In genomic region chrX:41449615-41450014, GRCh38 we compare ENCODE assay signal across 8 cellular contexts. TPM values are rescaled to one million over a fixed set of nuclear protein-coding genes. Genes with fewer than 3 reads are reported as not detected.
DNase-seq lines count a peak whose midpoint lies in the region; ATAC-seq and TF ChIP-seq lines count a peak whose summit lies in the region.

No MANE protein-coding gene starts in this region.

- H3K4me1 ChIP-seq in BE2C (no peaks in the 10 kb centered on the region), HEK293 (ENCODE audit: control insufficient read depth, insufficient read depth, low read length) (peaks cover 17% of the 10 kb centered on the region), left ventricle myocardium inferior (peaks cover 18% of the 10 kb centered on the region), aorta (ENCODE audit: control insufficient read depth in 1 of 2, insufficient read depth in 2 of 2, low read length in 2 of 2) (no peaks in the 10 kb centered on the region)

- DNase-seq in BE2C, result no peak
- DNase-seq in left ventricle myocardium inferior, result no peak
- no peak for DNase-seq in aorta

- H3K27me3 ChIP-seq in BE2C, result no peaks in the 10 kb centered on the region
- H3K27me3 ChIP-seq in left ventricle myocardium inferior (ENCODE audit: low read depth), result no peaks in the 10 kb centered on the region
- no peaks in the 10 kb centered on the region for H3K27me3 ChIP-seq in aorta (ENCODE audit: control insufficient read depth in 1 of 2, insufficient read depth in 2 of 2, low read length in 1 of 2)

- H3K36me3 ChIP-seq in BE2C, result no peaks in the 10 kb centered on the region
- no peaks in the 10 kb centered on the region for H3K36me3 ChIP-seq in HEK293 (ENCODE audit: control insufficient read depth in 2 of 2, insufficient read depth in 1 of 2, low read length in 2 of 2)
- H3K36me3 ChIP-seq in left ventricle myocardium inferior, result no peaks in the 10 kb centered on the region
- no peaks in the 10 kb centered on the region for H3K36me3 ChIP-seq in aorta (ENCODE audit: control insufficient read depth in 1 of 2, insufficient read depth in 2 of 2, low read length in 1 of 2)

- H3K9me3 ChIP-seq in BE2C, result no peaks in the 10 kb centered on the region
- H3K9me3 ChIP-seq in HEK293 (ENCODE audit: control insufficient read depth, insufficient read depth, low read depth, low read length), result peaks cover 2% of the 10 kb centered on the region; the same call in 1 of the 2 replicates
- no peaks in the 10 kb centered on the region for H3K9me3 ChIP-seq in left ventricle myocardium inferior (replicated peaks)
- H3K9me3 ChIP-seq in aorta (ENCODE audit: control insufficient read depth, low read length), result no peaks in the 10 kb centered on the region

- intact Hi-C loops in left ventricle myocardium inferior (cut with micrococcal nuclease), result no loop called here
- intact Hi-C loops in aorta (cut with DNase I), result loop anchor here (10.0 kb wide), 2 partner anchors 95 to 105 kb away; no protein-coding TSS in a partner anchor

- POLR2A ChIA-PET in HEK293 (lab: Yijun Ruan, JAX), result interaction anchor here (2.8 kb wide), 1 partner anchor 116 kb away, joined by 18 read pairs; the partner anchor contains the start of gene DDX3X

- no peak for TF ChIP-seq CTCF in BE2C (IDR thresholded peaks at IDR 0.05; ENCODE audit: low read depth, low read length)
- no peak for TF ChIP-seq CTCF in HEK293 (tag by site-specific recombination; IDR thresholded peaks at IDR 0.05)
- TF ChIP-seq CTCF in left ventricle myocardium inferior (IDR thresholded peaks at IDR 0.05; ENCODE audit: borderline replicate concordance), result no peak

- peak overlapping the region; percentile 51 for H3K27ac ChIP-seq in HEK293 (ENCODE audit: extremely low read depth, low read depth, low read length)
- H3K27ac ChIP-seq in left ventricle myocardium inferior (replicated peaks), result peak overlapping the region; percentile 75
- H3K27ac ChIP-seq in aorta (ENCODE audit: low read depth in 1 of 2, low read length in 2 of 2), result peak overlapping the region in 1 of 2 donors; percentile 64

- peak; percentile 84 for ATAC-seq in SK-N-SH treated with all-trans-retinoic acid at 6 μM for 48 hours
- peak; percentile 58 for ATAC-seq in aorta (ENCODE audit: low FRiP score)
- ATAC-seq in HG02852 (IDR thresholded peaks at IDR 0.05; ENCODE audit: unreplicated experiment), result no peak
- no peak for ATAC-seq in HG03196 (IDR thresholded peaks at IDR 0.05; ENCODE audit: unreplicated experiment)
- ATAC-seq in HG02642 (IDR thresholded peaks at IDR 0.05; ENCODE audit: poor library complexity, unreplicated experiment), result no peak

- CTCF ChIA-PET in HEK293 (lab: Yijun Ruan, JAX), result no interaction called here

- WGBS in aorta, 2 donors, result 1 to 38% methylated on average over 8 of the region's 8 CpGs

- H3K4me3 ChIP-seq in BE2C (ENCODE audit: low read depth, low read length), result peak overlapping the region; percentile 43
- H3K4me3 ChIP-seq in HEK293 (ENCODE audit: low read depth, low read length), result peak overlapping the region; percentile 12; the same call in 1 of the 2 replicates
- H3K4me3 ChIP-seq in left ventricle myocardium inferior, result peak overlapping the region; percentile 41
- H3K4me3 ChIP-seq in aorta (ENCODE audit: low read length in 2 of 2), result no peak overlapping the region

TF ChIP-seq in HEK293, 187 proteins besides CTCF, POLR2A, EP300 and RAD21 (continues in another document):
- TF ChIP-seq ZNF174 (tag by site-specific recombination; IDR thresholded peaks at IDR 0.05) (no peak), ZNF184 (tag by site-specific recombination; IDR thresholded peaks at IDR 0.05) (peak; percentile 57; the same call in 1 of the 2 replicates), ZNF23 (tag by site-specific recombination; IDR thresholded peaks at IDR 0.05; ENCODE audit: borderline replicate concordance) (no peak), ZNF404 (tag by site-specific recombination; IDR thresholded peaks at IDR 0.05) (no peak), ZNF843 (tag by site-specific recombination; IDR thresholded peaks at IDR 0.05) (0 out of 2 replicates have a peak, but pooled peaks have one; percentile 26), ZXDB (tag by site-specific recombination; IDR thresholded peaks at IDR 0.05) (peak; percentile 63; the same call in 1 of the 2 replicates), PRDM1 (tag by site-specific recombination; IDR thresholded peaks at IDR 0.05) (peak; percentile 70), ZBTB20 (tag by site-specific recombination; IDR thresholded peaks at IDR 0.05) (0 out of 2 replicates have a peak, but pooled peaks have one; percentile 14), GLIS1 (tag by site-specific recombination; IDR thresholded peaks at IDR 0.05) (peak; percentile 49; the same call in 1 of the 2 replicates), ZBTB17 (tag by site-specific recombination; IDR thresholded peaks at IDR 0.05) (peak; percentile 79), OSR2 (tag by site-specific recombination; IDR thresholded peaks at IDR 0.05) (peak; percentile 55; the same call in 1 of the 2 replicates)
- TF ChIP-seq, protein P1, sequence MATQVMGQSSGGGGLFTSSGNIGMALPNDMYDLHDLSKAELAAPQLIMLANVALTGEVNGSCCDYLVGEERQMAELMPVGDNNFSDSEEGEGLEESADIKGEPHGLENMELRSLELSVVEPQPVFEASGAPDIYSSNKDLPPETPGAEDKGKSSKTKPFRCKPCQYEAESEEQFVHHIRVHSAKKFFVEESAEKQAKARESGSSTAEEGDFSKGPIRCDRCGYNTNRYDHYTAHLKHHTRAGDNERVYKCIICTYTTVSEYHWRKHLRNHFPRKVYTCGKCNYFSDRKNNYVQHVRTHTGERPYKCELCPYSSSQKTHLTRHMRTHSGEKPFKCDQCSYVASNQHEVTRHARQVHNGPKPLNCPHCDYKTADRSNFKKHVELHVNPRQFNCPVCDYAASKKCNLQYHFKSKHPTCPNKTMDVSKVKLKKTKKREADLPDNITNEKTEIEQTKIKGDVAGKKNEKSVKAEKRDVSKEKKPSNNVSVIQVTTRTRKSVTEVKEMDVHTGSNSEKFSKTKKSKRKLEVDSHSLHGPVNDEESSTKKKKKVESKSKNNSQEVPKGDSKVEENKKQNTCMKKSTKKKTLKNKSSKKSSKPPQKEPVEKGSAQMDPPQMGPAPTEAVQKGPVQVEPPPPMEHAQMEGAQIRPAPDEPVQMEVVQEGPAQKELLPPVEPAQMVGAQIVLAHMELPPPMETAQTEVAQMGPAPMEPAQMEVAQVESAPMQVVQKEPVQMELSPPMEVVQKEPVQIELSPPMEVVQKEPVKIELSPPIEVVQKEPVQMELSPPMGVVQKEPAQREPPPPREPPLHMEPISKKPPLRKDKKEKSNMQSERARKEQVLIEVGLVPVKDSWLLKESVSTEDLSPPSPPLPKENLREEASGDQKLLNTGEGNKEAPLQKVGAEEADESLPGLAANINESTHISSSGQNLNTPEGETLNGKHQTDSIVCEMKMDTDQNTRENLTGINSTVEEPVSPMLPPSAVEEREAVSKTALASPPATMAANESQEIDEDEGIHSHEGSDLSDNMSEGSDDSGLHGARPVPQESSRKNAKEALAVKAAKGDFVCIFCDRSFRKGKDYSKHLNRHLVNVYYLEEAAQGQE (tag by site-specific recombination; IDR thresholded peaks at IDR 0.05), result peak; percentile 87

TF ChIP-seq in SK-N-SH treated with all-trans-retinoic acid at 6 μM for 48 hours, 23 proteins besides CTCF, POLR2A, EP300 and RAD21:
- peak; percentile 57 for TF ChIP-seq ISL1 (CRISPR knock-in tag; IDR thresholded peaks at IDR 0.05)
- no peak for TF ChIP-seq PPARA (CRISPR knock-in tag; IDR thresholded peaks at IDR 0.05; ENCODE audit: borderline replicate concordance)

RNA-seq across cellular contexts. Expression of gene NYX, which starts 2.5 kb away (rescaled TPM):
- polyA plus RNA-seq in BE2C (2012; ENCODE audit: insufficient read depth, insufficient read length, low read depth), result not detected
- not detected for total RNA-seq in left ventricle myocardium inferior
- not detected for total RNA-seq in aorta
- not detected for polyA plus RNA-seq in aorta

Comparison
In these comparisons a context has a peak if more than half of its experiments do, and no peak if none do; other contexts are left out.
1. H3K4me3 ChIP-seq: peak in BE2C (single experiment), HEK293 (single experiment) and left ventricle myocardium inferior (single experiment); none in aorta (0 of 2).
2. ATAC-seq: peak in SK-N-SH treated with all-trans-retinoic acid at 6 μM for 48 hours (single experiment) and aorta (single experiment); none in HG02852 (single experiment), HG03196 (single experiment) and HG02642 (single experiment).